Comparison of ENCODE assay signal across 11 cellular contexts in genomic region chr10:61663466-61663865, GRCh38. TPM values are rescaled to one million over a fixed set of nuclear protein-coding genes. Genes with fewer than 3 reads are reported as not detected.
DNase-seq lines count a peak whose midpoint lies in the region; ATAC-seq, FAIRE-seq and TF ChIP-seq lines count a peak whose summit lies in the region.
"Had no signal": no experiment of that assay in that cellular context is flagged by ENCODE, and none has a peak within 500 bp of the region (broad histone marks: within the 10 kb centered on the region; RNA-seq: fewer than 3 reads in every experiment).

No MANE protein-coding gene starts in this region.

- no peak for FAIRE-seq in keratinocyte (lab: Jason Lieb, UNC)

- H3K9ac ChIP-seq in ES-I3 (ENCODE audit: low read depth, low read length), result peak overlapping the region; percentile 79; the same call in 1 of the 2 replicates
- no peak overlapping the region for H3K9ac ChIP-seq in keratinocyte (ENCODE audit: control insufficient read depth, extremely low read depth, insufficient read depth, low read length)

- TF ChIP-seq CTCF in ascending aorta (IDR thresholded peaks at IDR 0.05) (no peak), keratinocyte (optimal IDR thresholded peaks at IDR 0.05 in 1 of 3, IDR thresholded peaks at IDR 0.05 in 1 of 3, conservative IDR thresholded peaks at IDR 0.05 in 1 of 3; ENCODE audit: extremely low read depth in 1 of 3, insufficient read depth in 2 of 3, low read length in 3 of 3) (no peak), gastrocnemius medialis (IDR thresholded peaks at IDR 0.05 in 4 of 5, conservative IDR thresholded peaks at IDR 0.05 in 1 of 5) (no peak)

- H3K9me1 ChIP-seq in keratinocyte (ENCODE audit: control insufficient read depth, extremely low read depth, insufficient read depth, low read length), result no peaks in the 10 kb centered on the region

- H3K4me2 ChIP-seq in keratinocyte (ENCODE audit: control insufficient read depth, extremely low read depth, insufficient read depth, low read depth, low read length), result peak overlapping the region; percentile 79

- no peaks in the 10 kb centered on the region for H3K36me3 Mint-ChIP-seq in activated naive CD4-positive, alpha-beta T cell treated with anti-CD3 and anti-CD28 coated beads, Interleukin-2, amount 50 U/mL, for 72 hours

- no peak overlapping the region for H3K27ac Mint-ChIP-seq in activated naive CD4-positive, alpha-beta T cell treated with anti-CD3 and anti-CD28 coated beads, Interleukin-2, amount 50 U/mL, for 72 hours
- H3K27ac Mint-ChIP-seq: activated CD4-positive, alpha-beta T cell treated with anti-CD3 and anti-CD28 coated beads, Interleukin-2, amount 10 ng/mL, durations not matched to agents 24 days and 14 days had no signal

- H3K9me3 ChIP-seq in ES-I3 (ENCODE audit: control insufficient read depth, insufficient read depth, low read length) (no peaks in the 10 kb centered on the region), ascending aorta (no peaks in the 10 kb centered on the region), keratinocyte (ENCODE audit: control insufficient read depth, low read depth, low read length) (no peaks in the 10 kb centered on the region), gastrocnemius medialis (no peaks in the 10 kb centered on the region)
- H3K9me3 ChIP-seq: body of pancreas had no signal

- H3K27ac ChIP-seq in ascending aorta, result peak overlapping the region in 1 of 2 donors; percentile 62
- no peak overlapping the region for H3K27ac ChIP-seq in keratinocyte (ENCODE audit: control insufficient read depth, insufficient read depth, low read length)
- no peak overlapping the region for H3K27ac ChIP-seq in gastrocnemius medialis

- H3K36me3 ChIP-seq in ES-I3 (ENCODE audit: insufficient read depth, low read length) (no peaks in the 10 kb centered on the region), ascending aorta (no peaks in the 10 kb centered on the region), keratinocyte (ENCODE audit: control insufficient read depth in 2 of 2, extremely low read depth in 1 of 2, insufficient read depth in 2 of 2, low read length in 2 of 2) (no peaks in the 10 kb centered on the region), gastrocnemius medialis (no peaks in the 10 kb centered on the region)

- H3K4me3 ChIP-seq in ascending aorta (peak overlapping the region; percentile 62 to 69), keratinocyte (ENCODE audit: control insufficient read depth in 2 of 3, extremely low read depth in 1 of 3, insufficient read depth in 2 of 3, low read depth in 1 of 3, low read length in 3 of 3) (peak overlapping the region in 1 of 3 experiments; percentile 61), gastrocnemius medialis (peak overlapping the region; percentile 49 to 67 (median 62))

- H4K20me1 ChIP-seq in keratinocyte (ENCODE audit: control insufficient read depth, extremely low read depth, insufficient read depth, low read length), result no peaks in the 10 kb centered on the region

- H3K4me1 ChIP-seq in ES-I3 (ENCODE audit: insufficient read depth, low read length) (no peaks in the 10 kb centered on the region), ascending aorta (no peaks in the 10 kb centered on the region), keratinocyte (ENCODE audit: control insufficient read depth, extremely low read depth, insufficient read depth, low read length) (no peaks in the 10 kb centered on the region), gastrocnemius medialis (peaks cover 0 to 5% of the 10 kb centered on the region in 2 donors)

- no peaks in the 10 kb centered on the region for H3K27me3 ChIP-seq in ascending aorta
- no peaks in the 10 kb centered on the region for H3K27me3 ChIP-seq in keratinocyte (ENCODE audit: control insufficient read depth, extremely low read depth, insufficient read depth, low read length)
- H3K27me3 ChIP-seq in gastrocnemius medialis, result peaks cover 0 to 2% (median 0%) of the 10 kb centered on the region in 3 donors
- H3K27me3 ChIP-seq: body of pancreas had no signal

- no peak overlapping the region for H2AFZ ChIP-seq in keratinocyte (ENCODE audit: control insufficient read depth, low read length)

- DNase-seq in ascending aorta (ENCODE audit: low spot score in 2 of 2), result no peak
- no peak for DNase-seq in keratinocyte (ENCODE audit: low read depth, low spot score)
- no peak for DNase-seq in gastrocnemius medialis
- DNase-seq in activated naive CD4-positive, alpha-beta T cell treated with anti-CD3 and anti-CD28 coated beads, Interleukin-2, amount 50 U/mL, for 72 hours (ENCODE audit: low spot score in 2 of 2), result no peak
- no peak for DNase-seq in DMS114 treated with DMSO at 0.1 percent for 48 hours (lab: John Stamatoyannopoulos, UW; ENCODE audit: unreplicated experiment)
- DNase-seq in NCI-H526 treated with DMSO at 0.1 percent for 48 hours (lab: John Stamatoyannopoulos, UW), result no peak
- DNase-seq: activated CD4-positive, alpha-beta T cell treated with anti-CD3 and anti-CD28 coated beads, Interleukin-2, amount 10 ng/mL, durations not matched to agents 24 days and 14 days; NCI-H187 had no signal

- ATAC-seq in gastrocnemius medialis, result no peak
- no peak for ATAC-seq in activated naive CD4-positive, alpha-beta T cell treated with anti-CD3 and anti-CD28 coated beads, Interleukin-2, amount 50 U/mL, for 72 hours
- ATAC-seq in HG03342 (IDR thresholded peaks at IDR 0.05; ENCODE audit: unreplicated experiment), result no peak

- in situ Hi-C loops in gastrocnemius medialis (cut with MboI; ENCODE audit: low sequenced_read_pairs in 4 of 4), result no loop called here

- no peaks in the 10 kb centered on the region for H3K9me3 Mint-ChIP-seq in activated naive CD4-positive, alpha-beta T cell treated with anti-CD3 and anti-CD28 coated beads, Interleukin-2, amount 50 U/mL, for 72 hours
- H3K9me3 Mint-ChIP-seq: activated CD4-positive, alpha-beta T cell treated with anti-CD3 and anti-CD28 coated beads, Interleukin-2, amount 10 ng/mL, durations not matched to agents 24 days and 14 days had no signal

- no peak for TF ChIP-seq POLR2A in gastrocnemius medialis (IDR thresholded peaks at IDR 0.05)

- dilution Hi-C loops in keratinocyte (cut with MboI; ENCODE audit: extremely low pct_ligation_motif_present, low sequenced_read_pairs), result no loop called here

- no peaks in the 10 kb centered on the region for H3K79me2 ChIP-seq in keratinocyte (ENCODE audit: control insufficient read depth, insufficient read depth, low read length)

- intact Hi-C loops in ascending aorta (cut with DNase I) (loop anchor here (5.0 kb wide), 1 partner anchor 51 kb away; no protein-coding TSS in a partner anchor), gastrocnemius medialis (cut with DNase I; ENCODE audit: low total_unique reads) (no loop called here)

RNA-seq across cellular contexts. Expression of gene CABCOCO1, which starts 0.7 kb away (rescaled TPM):
- not detected for total RNA-seq in ascending aorta
- 0.17 to 0.40 TPM in 2 of 3 replicates, not detected in the other for polyA plus RNA-seq in keratinocyte
- polyA plus RNA-seq in keratinocyte (2011; ENCODE audit: low read depth), result not detected
- 0.21 TPM in 1 of 2 replicates, not detected in the other for polyA plus RNA-seq in keratinocyte (2011; cell fraction: cytosol; rRNA removed)
- polyA plus RNA-seq in keratinocyte (2011; cell fraction: nucleus; rRNA removed), result not detected in 2 replicates
- not detected in 2 replicates for polyA plus RNA-seq in keratinocyte (2012; ENCODE audit: low replicate concordance)
- not detected in 3 replicates for polyA minus RNA-seq in keratinocyte
- not detected for polyA minus RNA-seq in keratinocyte (2011; cell fraction: cytosol; rRNA and poly(A)+ RNA removed)
- not detected in 2 replicates for polyA minus RNA-seq in keratinocyte (2011; cell fraction: nucleus; rRNA and poly(A)+ RNA removed)
- not detected for total RNA-seq in gastrocnemius medialis
- not detected for total RNA-seq in activated naive CD4-positive, alpha-beta T cell treated with anti-CD3 and anti-CD28 coated beads, Interleukin-2, amount 50 U/mL, for 72 hours
- total RNA-seq: activated CD4-positive, alpha-beta T cell treated with anti-CD3 and anti-CD28 coated beads, Interleukin-2, amount 10 ng/mL, durations not matched to agents 24 days and 14 days; body of pancreas had no signal
